Comparison of ENCODE assay signal across 9 cellular contexts in the genomic region with DNA sequence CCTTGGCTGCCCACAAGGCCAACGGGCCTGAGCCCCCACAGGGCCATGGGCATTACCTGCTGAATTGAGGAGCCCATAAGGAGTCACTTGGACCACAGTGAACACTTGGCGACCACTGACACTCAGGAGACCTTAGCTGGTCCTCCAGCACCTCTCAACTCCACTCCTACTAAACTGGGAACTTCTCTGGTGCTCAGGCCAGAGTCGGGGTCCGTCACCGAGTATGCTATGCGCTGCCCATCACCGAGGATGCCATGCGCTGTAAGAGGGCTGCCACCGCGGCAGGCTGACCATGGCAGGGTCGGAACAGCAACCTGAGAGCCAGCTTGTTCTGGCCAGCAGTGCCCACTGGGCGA. TPM values are rescaled to one million over a fixed set of nuclear protein-coding genes. Genes with fewer than 3 reads are reported as not detected.
DNase-seq lines count a peak whose midpoint lies in the region; ATAC-seq and TF ChIP-seq lines count a peak whose summit lies in the region.
"Had no signal": no experiment of that assay in that cellular context is flagged by ENCODE, and none has a peak within 500 bp of the region (broad histone marks: within the 10 kb centered on the region; RNA-seq: fewer than 3 reads in every experiment).

No MANE protein-coding gene starts in this region.

- H3K27me3 Mint-ChIP-seq in T-cell: no peaks in the 10 kb centered on the region

- no peaks in the 10 kb centered on the region for H3K27me3 ChIP-seq in gastrocnemius medialis

- intact Hi-C loops in gastrocnemius medialis (cut with DNase I; ENCODE audit: low total_unique reads): loop anchor here (1.0 kb wide), 1 partner anchor 197 kb away; the partner anchor contains the start of gene HNRNPH1

- H3K4me3 ChIP-seq in GM12875 (ENCODE audit: low read depth, low read length): peak overlapping the region; percentile 90
- H3K4me3 ChIP-seq in fibroblast of pulmonary artery (replicated peaks; ENCODE audit: low read depth, low read length): peak overlapping the region; percentile 86
- peak overlapping the region; percentile 89 to 97 (median 94) for H3K4me3 ChIP-seq in gastrocnemius medialis

- in situ Hi-C loops in gastrocnemius medialis (cut with MboI; ENCODE audit: low sequenced_read_pairs in 4 of 4): no loop called here

- TF ChIP-seq CTCF in GM12875 (IDR thresholded peaks at IDR 0.05; ENCODE audit: borderline replicate concordance, insufficient read depth, low read depth, low read length) (no peak), fibroblast of pulmonary artery (IDR thresholded peaks at IDR 0.05; ENCODE audit: low read length, missing control alignments) (no peak), gastrocnemius medialis (IDR thresholded peaks at IDR 0.05 in 4 of 5, conservative IDR thresholded peaks at IDR 0.05 in 1 of 5) (no peak)

- DNase-seq in T-cell (no peak), fibroblast of pulmonary artery (ENCODE audit: low read depth) (no peak), gastrocnemius medialis (no peak), amniotic stem cell (lab: John Stamatoyannopoulos, UW) (no peak), hippocampal formation (lab: John Stamatoyannopoulos, UW) (no peak)

- peaks cover 51 to 65% of the 10 kb centered on the region in 2 donors for H3K4me1 ChIP-seq in gastrocnemius medialis

- no peak for ATAC-seq in T-cell (replicated peaks in 1 of 4)
- peak; percentile 7 to 8 for ATAC-seq in gastrocnemius medialis
- no peak for ATAC-seq in HG02678 (IDR thresholded peaks at IDR 0.05; ENCODE audit: unreplicated experiment)
- no peak for ATAC-seq in GM19023 (IDR thresholded peaks at IDR 0.05; ENCODE audit: unreplicated experiment)

- H3K9me3 Mint-ChIP-seq in T-cell: no peaks in the 10 kb centered on the region

- CTCF ChIA-PET in T-cell (lab: Charles Lee): interaction anchor here in 1 of 2 donors (0.7 to 1.0 kb wide), 2 partner anchors 9 to 18 kb away, joined by 3 read pairs; no protein-coding TSS in a partner anchor

- peak overlapping the region; percentile 76 to 94 (median 77) for H3K4me3 Mint-ChIP-seq in T-cell

- H3K27ac Mint-ChIP-seq in T-cell: peak overlapping the region; percentile 85 to 93

- H3K9me3 ChIP-seq in gastrocnemius medialis: no peaks in the 10 kb centered on the region

- no peak for TF ChIP-seq POLR2A in gastrocnemius medialis (IDR thresholded peaks at IDR 0.05)

- POLR2A ChIA-PET in T-cell (lab: Charles Lee): interaction anchor here in 1 of 2 donors (1.6 kb wide), 1 partner anchor 9 kb away, joined by 6 read pairs; no protein-coding TSS in a partner anchor

- peaks cover 49 to 61% (median 50%) of the 10 kb centered on the region in 3 donors for H3K4me1 Mint-ChIP-seq in T-cell

- H3K36me3 ChIP-seq in gastrocnemius medialis: peaks cover 0 to 32% of the 10 kb centered on the region in 2 donors

- peak overlapping the region; percentile 95 to 100 (median 99) for H3K27ac ChIP-seq in gastrocnemius medialis

- peaks cover 14% of the 10 kb centered on the region for H3K36me3 Mint-ChIP-seq in T-cell

RNA-seq across cellular contexts. Expression of gene SQSTM1, which starts 0.6 kb away (rescaled TPM):
- total RNA-seq in T-cell (100 to 1,000 TPM; 220 to 327 (median 280) TPM), gastrocnemius medialis (1,000 to 10,000 TPM; 1,080 to 1,340 (median 1,178) TPM)

RNA-seq across cellular contexts. Expression of gene MGAT4B, which starts 13.4 kb away (rescaled TPM):
- total RNA-seq in T-cell: 100 to 1,000 TPM; 119 to 159 (median 132) TPM
- total RNA-seq in gastrocnemius medialis: 10 to 100 TPM; 28.3 to 86.0 (median 61.4) TPM

RNA-seq across cellular contexts. Expression of gene LTC4S, which starts 26.3 kb away (rescaled TPM):
- total RNA-seq in T-cell (10 to 100 TPM in 1 of 5 donors, 1 to 10 TPM in 4; 3.6 to 12.6 (median 8.1) TPM), gastrocnemius medialis (10 to 100 TPM in 1 of 4 donors, 1 to 10 TPM in 3; 1.7 to 12.6 (median 5.6) TPM)
- total RNA-seq: LHCN-M2 had no signal

RNA-seq across cellular contexts. Expression of gene MRNIP, which starts 38.5 kb away (rescaled TPM):
- total RNA-seq in T-cell: 100 to 1,000 TPM in 3 of 5 donors, 10 to 100 TPM in 2; 54.1 to 119 (median 112) TPM
- 10 to 100 TPM in 1 of 4 donors, 1 to 10 TPM in 3; 2.9 to 16.1 (median 8.3) TPM for total RNA-seq in gastrocnemius medialis

Comparison
In these comparisons a context has a peak if more than half of its experiments do, and no peak if none do; other contexts are left out.
1. ATAC-seq: peak in gastrocnemius medialis (2 of 2); none in T-cell (0 of 4), HG02678 (single experiment) and GM19023 (single experiment).
2. Peak in every context shown above with its lines, with median percentiles within 50 percentile points of each other: H3K4me3 ChIP-seq.